In genomic region chr7:27198871-27199801, GRCh38 we compare ENCODE assay signal across 8 cellular contexts. TPM values are rescaled to one million over a fixed set of nuclear protein-coding genes. Genes with fewer than 3 reads are reported as not detected.
DNase-seq lines count a peak whose midpoint lies in the region; ATAC-seq and TF ChIP-seq lines count a peak whose summit lies in the region.

No MANE protein-coding gene starts in this region.

- intact Hi-C loops in transverse colon (cut with DNase I; ENCODE audit: low total_unique reads), result loop anchor here (10.0 kb wide), 1 partner anchor 976 kb away; no protein-coding TSS in a partner anchor

- peak overlapping the region; percentile 59 for H3K4me3 Mint-ChIP-seq in activated T-cell treated with anti-CD3 and anti-CD28 coated beads, Interleukin-2, amount 50 U/mL, for 24 hours

- no peaks in the 10 kb centered on the region for H3K36me3 ChIP-seq in SK-N-MC (ENCODE audit: insufficient read depth, low read length)
- H3K36me3 ChIP-seq in transverse colon, result no peaks in the 10 kb centered on the region

- no peak overlapping the region for H3K9ac ChIP-seq in SK-N-MC (ENCODE audit: insufficient read length)

- H3K9me3 Mint-ChIP-seq in activated T-cell treated with anti-CD3 and anti-CD28 coated beads, Interleukin-2, amount 50 U/mL, for 24 hours, result no peaks in the 10 kb centered on the region

- TF ChIP-seq CTCF in transverse colon (IDR thresholded peaks at IDR 0.05), result no peak

- no peak for TF ChIP-seq EP300 in transverse colon (IDR thresholded peaks at IDR 0.05; ENCODE audit: low read depth)

- peaks cover 26% of the 10 kb centered on the region for H3K4me1 Mint-ChIP-seq in activated T-cell treated with anti-CD3 and anti-CD28 coated beads, Interleukin-2, amount 50 U/mL, for 24 hours (ENCODE audit: low read depth)

- in situ Hi-C loops in transverse colon (cut with MboI; ENCODE audit: low pct_ligation_motif_present in 1 of 4, low pct_unique_long_range_greater_than_20kb in 1 of 4, low sequenced_read_pairs in 3 of 4), result loop anchor here in 2 of 4 donors (25.0 kb wide), 1 partner anchor 1337 kb away; no protein-coding TSS in a partner anchor

- H3K27ac Mint-ChIP-seq in activated T-cell treated with anti-CD3 and anti-CD28 coated beads, Interleukin-2, amount 50 U/mL, for 24 hours, result peak overlapping the region; percentile 57

- peaks cover 88% of the 10 kb centered on the region for H3K27me3 Mint-ChIP-seq in activated T-cell treated with anti-CD3 and anti-CD28 coated beads, Interleukin-2, amount 50 U/mL, for 24 hours

- 8% methylated on average over 25 of the region's 93 CpGs; no CpG with 5 or more reads in 1 of the 2 donors for WGBS in transverse colon (ENCODE audit: low coverage in 1 of 2), 2 donors

- peak overlapping the region; percentile 69 for H3K4me3 ChIP-seq in SK-N-MC
- H3K4me3 ChIP-seq in iPS-18c (ENCODE audit: insufficient read depth, low read depth, low read length), result peak overlapping the region; percentile 21
- peak overlapping the region; percentile 57 to 73 (median 64) for H3K4me3 ChIP-seq in transverse colon

- H3K36me3 Mint-ChIP-seq in activated T-cell treated with anti-CD3 and anti-CD28 coated beads, Interleukin-2, amount 50 U/mL, for 24 hours (ENCODE audit: low read depth), result no peaks in the 10 kb centered on the region

- no peak for ATAC-seq in HG03196 (IDR thresholded peaks at IDR 0.05; ENCODE audit: unreplicated experiment)

- peak; percentile 57 for DNase-seq in activated T-cell treated with anti-CD3 and anti-CD28 coated beads, Interleukin-2, amount 50 U/mL, for 24 hours
- no peak for DNase-seq in activated T-cell treated with anti-CD3 and anti-CD28 coated beads, Interleukin-2, amount 50 U/mL, for 1 hour
- no peak for DNase-seq in SK-N-MC (ENCODE audit: low read depth, low spot score)
- DNase-seq in transverse colon, result no peak
- DNase-seq in NOMO-1 treated with dmso at 0.1 percent for 144 hours (lab: John Stamatoyannopoulos, UW; ENCODE audit: unreplicated experiment), result no peak
- DNase-seq in nucleus accumbens (lab: John Stamatoyannopoulos, UW), result no peak

- H3K4me1 ChIP-seq in transverse colon, result peaks cover 0 to 21% (median 2%) of the 10 kb centered on the region in 4 donors

- no peak for TF ChIP-seq POLR2A in transverse colon (IDR thresholded peaks at IDR 0.05)

- no peak overlapping the region for H3K27ac ChIP-seq in SK-N-MC
- H3K27ac ChIP-seq in transverse colon, result peak overlapping the region; percentile 82 to 99 (median 96)

- peaks cover 86% of the 10 kb centered on the region for H3K27me3 ChIP-seq in transverse colon

- no peaks in the 10 kb centered on the region for H3K9me3 ChIP-seq in SK-N-MC (ENCODE audit: low read depth, low read length)
- H3K9me3 ChIP-seq in iPS-18c (ENCODE audit: control insufficient read depth, insufficient read depth, low read length), result peaks cover 3% of the 10 kb centered on the region
- H3K9me3 ChIP-seq in transverse colon, result no peaks in the 10 kb centered on the region

RNA-seq across cellular contexts. Expression of gene HOXA13, which starts 0.8 kb away (rescaled TPM):
- total RNA-seq in transverse colon, result 10 to 100 TPM; 22.5 to 69.9 (median 38.7) TPM

RNA-seq across cellular contexts. Expression of gene HOXA11, which starts 14.1 kb away (rescaled TPM):
- total RNA-seq in transverse colon, result 10 to 100 TPM in 1 of 4 donors, 1 to 10 TPM in 3; 4.5 to 21.3 (median 7.7) TPM

RNA-seq across cellular contexts. Expression of gene HOXA10, which starts 25.0 kb away (rescaled TPM):
- total RNA-seq in transverse colon, result 10 to 100 TPM; 19.8 to 68.9 (median 36.4) TPM

RNA-seq across cellular contexts. Expression of gene HOXA9, which starts 33.8 kb away (rescaled TPM):
- total RNA-seq in transverse colon, result 100 to 1,000 TPM in 1 of 4 donors, 10 to 100 TPM in 3; 19.5 to 130 (median 50.6) TPM

RNA-seq across cellular contexts. Expression of gene HOXA7, which starts 42.7 kb away (rescaled TPM):
- 10 to 100 TPM in 3 of 4 donors, 1 to 10 TPM in 1; 7.0 to 22.9 (median 12.8) TPM for total RNA-seq in transverse colon
